In genomic region chr13:21948781-21949474, GRCh38 we compare ENCODE assay signal across 16 cellular contexts.
DNase-seq lines count a peak whose midpoint lies in the region; ATAC-seq lines count a peak whose summit lies in the region.
"Had no signal": no experiment of that assay in that cellular context is flagged by ENCODE, and none has a peak within 500 bp of the region (broad histone marks: within the 10 kb centered on the region; RNA-seq: fewer than 3 reads in every experiment).

No MANE protein-coding gene starts in this region.

- H3K9me3 ChIP-seq in neuronal stem cell (replicated peaks in 1 of 2; ENCODE audit: control insufficient read depth in 2 of 2, insufficient read depth in 1 of 2, low read depth in 1 of 2, low read length in 2 of 2) = peaks cover 6 to 11% of the 10 kb centered on the region in 2 donors

- no peak overlapping the region for H4K8ac ChIP-seq in neuronal stem cell (ENCODE audit: low read depth, low read length)

- no peak overlapping the region for H3K23ac ChIP-seq in neuronal stem cell (ENCODE audit: low read depth, low read length, poor library complexity)

- H4K91ac ChIP-seq in neuronal stem cell (ENCODE audit: low read depth, low read length, poor library complexity) = no peak overlapping the region

- no peak overlapping the region for H2BK120ac ChIP-seq in neuronal stem cell (ENCODE audit: low read depth, low read length)

- DNase-seq in neuronal stem cell (ENCODE audit: low spot score) (no peak), glomerular visceral epithelial cell (ENCODE audit: extremely low spot score) (no peak), NOMO-1 treated with DMSO at 0.1 percent for 48 hours (lab: John Stamatoyannopoulos, UW; ENCODE audit: unreplicated experiment) (no peak), putamen (ENCODE audit: low spot score) (no peak)
- DNase-seq: activated CD4-positive, CD25-positive, alpha-beta regulatory T cell treated with anti-CD3 and anti-CD28 coated beads, Interleukin-2, amount 50 U/mL, for 72 hours; activated T-cell treated with anti-CD3 and anti-CD28 coated beads for 4 hours; caudate nucleus; effector memory CD8-positive, alpha-beta T cell; KBM-7; occipital lobe; stomach; T-cell had no signal

- peak overlapping the region; percentile 20 for H3K18ac ChIP-seq in neuronal stem cell (ENCODE audit: low read length)

- H2BK15ac ChIP-seq in neuronal stem cell (ENCODE audit: low read length) = no peak overlapping the region

- H3K36me3 ChIP-seq in neuronal stem cell (replicated peaks in 1 of 2; ENCODE audit: control insufficient read depth in 2 of 2, insufficient read depth in 2 of 2, low read length in 2 of 2) = no peaks in the 10 kb centered on the region
- H3K36me3 ChIP-seq: stomach had no signal

- H2AFZ ChIP-seq in neuronal stem cell (ENCODE audit: low read length) = no peak overlapping the region

- no peak overlapping the region for H3K4me3 ChIP-seq in neuronal stem cell (ENCODE audit: low read length in 2 of 2)
- H3K4me3 ChIP-seq: skin epidermis, stomach had no signal

- H2AK5ac ChIP-seq in neuronal stem cell (ENCODE audit: low read depth, low read length) = no peak overlapping the region

- H3K14ac ChIP-seq in neuronal stem cell (ENCODE audit: low read length) = no peak overlapping the region

- peaks cover 0 to 2% of the 10 kb centered on the region in 2 donors for H3K4me1 ChIP-seq in neuronal stem cell (ENCODE audit: control insufficient read depth in 2 of 2, insufficient read depth in 1 of 2, low read depth in 1 of 2, low read length in 2 of 2)
- H3K4me1 ChIP-seq: stomach had no signal

- H3K27ac ChIP-seq in neuronal stem cell (replicated peaks; ENCODE audit: low read length) = no peak overlapping the region
- H3K27ac ChIP-seq: skin epidermis, stomach had no signal

- no CpG with 5 or more reads among the region's 15 CpGs for WGBS in neuronal stem cell (ENCODE audit: extremely low coverage in 2 of 2, insufficient read length in 2 of 2, insufficient replicate concordance in 1 of 2), 2 donors

- no peak overlapping the region for H3K4ac ChIP-seq in neuronal stem cell (ENCODE audit: low read length)

- no peak overlapping the region for H3K4me2 ChIP-seq in neuronal stem cell (ENCODE audit: insufficient read depth, low read length, poor library complexity, severe bottlenecking)

- no peaks in the 10 kb centered on the region for H3K27me3 ChIP-seq in neuronal stem cell (ENCODE audit: control insufficient read depth in 3 of 3, insufficient read depth in 3 of 3, low read depth in 1 of 3, low read length in 3 of 3)
- H3K27me3 ChIP-seq: stomach had no signal

- H3K79me1 ChIP-seq in neuronal stem cell (ENCODE audit: low read depth, low read length) = no peaks in the 10 kb centered on the region

- peak; percentile 49 for ATAC-seq in GM19043 (IDR thresholded peaks at IDR 0.05; ENCODE audit: low read depth, unreplicated experiment)
- peak; percentile 85 for ATAC-seq in GM21737 (IDR thresholded peaks at IDR 0.05; ENCODE audit: unreplicated experiment)
- peak; percentile 72 for ATAC-seq in HG03108 (IDR thresholded peaks at IDR 0.05; ENCODE audit: unreplicated experiment)
- ATAC-seq: effector memory CD8-positive, alpha-beta T cell; T-cell had no signal

- no peak overlapping the region for H3K9ac ChIP-seq in neuronal stem cell (ENCODE audit: low read depth, low read length, poor library complexity)

- H2BK5ac ChIP-seq in neuronal stem cell (ENCODE audit: low read length) = no peak overlapping the region

- H2BK12ac ChIP-seq in neuronal stem cell (ENCODE audit: low read length) = no peak overlapping the region
